Comparison of ENCODE assay signal across 2 cellular contexts in genomic region chr19:427721-428120, GRCh38. TPM values are rescaled to one million over a fixed set of nuclear protein-coding genes. Genes with fewer than 3 reads are reported as not detected.
"Had no signal": no experiment of that assay in that cellular context is flagged by ENCODE, and none has a peak within 500 bp of the region (broad histone marks: within the 10 kb centered on the region; RNA-seq: fewer than 3 reads in every experiment).

No MANE protein-coding gene starts in this region.

RNA-seq across cellular contexts. Expression of gene C2CD4C, which starts 18.8 kb away (rescaled TPM):
- total RNA-seq: fibroblast of villous mesenchyme; naive thymus-derived CD8-positive, alpha-beta T cell had no signal
- polyA plus RNA-seq: naive thymus-derived CD8-positive, alpha-beta T cell had no signal
